Comparison of ENCODE assay signal across 1 cellular context in genomic region chr9:35158501-35159280, GRCh38.
TF ChIP-seq lines count a peak whose summit lies in the region.

No MANE protein-coding gene starts in this region.

TF ChIP-seq in GM23338, 12 proteins besides CTCF, POLR2A, EP300 and RAD21:
- TF ChIP-seq ZNF462 (CRISPR knock-in tag; IDR thresholded peaks at IDR 0.05), result no peak
- no peak for TF ChIP-seq REST (IDR thresholded peaks at IDR 0.05; ENCODE audit: unreplicated experiment)
- TF ChIP-seq EZH2 (IDR thresholded peaks at IDR 0.05; ENCODE audit: low read depth, unreplicated experiment), result no peak
- no peak for TF ChIP-seq ZNF114 (CRISPR knock-in tag; IDR thresholded peaks at IDR 0.05)
- no peak for TF ChIP-seq JUNB (IDR thresholded peaks at IDR 0.05; ENCODE audit: unreplicated experiment)
- TF ChIP-seq EZH2phosphoT487 (IDR thresholded peaks at IDR 0.05; ENCODE audit: unreplicated experiment), result no peak
- no peak for TF ChIP-seq CREB1 (CRISPR knock-in tag; IDR thresholded peaks at IDR 0.05; ENCODE audit: low read depth)
